ENCODE assay signal across 16 cellular contexts in genomic region chr4:140689628-140690027, GRCh38.
DNase-seq lines count a peak whose midpoint lies in the region; ATAC-seq, FAIRE-seq and TF ChIP-seq lines count a peak whose summit lies in the region.
"Had no signal": no experiment of that assay in that cellular context is flagged by ENCODE, and none has a peak within 500 bp of the region (broad histone marks: within the 10 kb centered on the region; RNA-seq: fewer than 3 reads in every experiment).

No MANE protein-coding gene starts in this region.

- no peak for TF ChIP-seq EP300 in GM12878 (IDR thresholded peaks at IDR 0.05; ENCODE audit: borderline replicate concordance in 1 of 2, control insufficient read depth in 1 of 2, low read depth in 2 of 2, low read length in 2 of 2)

- 61% methylated on average over 2 of the region's 3 CpGs for WGBS in GM12878 (ENCODE audit: insufficient coverage, insufficient replicate concordance, low lambda C conversion rate, missing lambda C conversion rate)

- H3K36me3 Mint-ChIP-seq in naive B cell = peaks cover 5 to 20% of the 10 kb centered on the region in 2 donors

- H3K27ac Mint-ChIP-seq in stimulated activated naive CD8-positive, alpha-beta T cell treated with anti-CD3 and anti-CD28 coated beads, Interleukin-15, amount 100 ng/mL, for 72 hours = no peak overlapping the region
- peak overlapping the region in 4 of 6 donors; percentile 56 to 98 (median 67) for H3K27ac Mint-ChIP-seq in naive B cell
- H3K27ac Mint-ChIP-seq: CD4-positive, alpha-beta T cell had no signal

- H3K4me1 ChIP-seq in GM12878 (ENCODE audit: control insufficient read depth, insufficient read depth, low read length) = no peaks in the 10 kb centered on the region

- SMC1A ChIA-PET in GM12878 (lab: Charles Lee; ENCODE audit: uncharacterized antibody, unreplicated experiment) = no interaction called here

- POLR2A ChIA-PET in GM12878 (lab: Charles Lee) = no interaction called here

- FAIRE-seq in GM12878 (lab: Jason Lieb, UNC) = no peak
- FAIRE-seq: H1 had no signal

- no peak for TF ChIP-seq POLR2A in GM12878 (IDR thresholded peaks at IDR 0.05; ENCODE audit: low read depth, low read length)

- intact Hi-C loops in GM12878 (cut with micrococcal nuclease; ENCODE audit: unreplicated experiment) (no loop called here), cardiac septum (cut with DNase I) (loop anchor here (5.0 kb wide), 1 partner anchor 68 kb away; the partner anchor contains the start of gene TBC1D9)

- no peak overlapping the region for H3K4me3 ChIP-seq in GM12878
- no peak overlapping the region for H3K4me3 ChIP-seq in coronary artery
- H3K4me3 ChIP-seq: SK-N-MC had no signal

- H3K9ac ChIP-seq in GM12878 (ENCODE audit: control insufficient read depth, insufficient read depth, low read length) = no peak overlapping the region

- peaks cover 12% of the 10 kb centered on the region for H3K27me3 Mint-ChIP-seq in stimulated activated naive CD8-positive, alpha-beta T cell treated with anti-CD3 and anti-CD28 coated beads, Interleukin-15, amount 100 ng/mL, for 72 hours
- H3K27me3 Mint-ChIP-seq in naive B cell = no peaks in the 10 kb centered on the region

- no peaks in the 10 kb centered on the region for H3K4me1 Mint-ChIP-seq in stimulated activated naive CD8-positive, alpha-beta T cell treated with anti-CD3 and anti-CD28 coated beads, Interleukin-15, amount 100 ng/mL, for 72 hours
- peaks cover 24 to 43% (median 43%) of the 10 kb centered on the region in 3 donors for H3K4me1 Mint-ChIP-seq in naive B cell

- in situ Hi-C loops in GM12878 (cut with MboI) = no loop called here

- no peak for DNase-seq in stimulated activated naive CD8-positive, alpha-beta T cell treated with anti-CD3 and anti-CD28 coated beads, Interleukin-15, amount 100 ng/mL, for 72 hours
- DNase-seq in stimulated activated naive CD8-positive, alpha-beta T cell treated with anti-CD3 and anti-CD28 coated beads, Interleukin-15, Interleukin-2, amounts not matched to agents 100 U/mL and 50 U/mL, for 24 hours = no peak
- DNase-seq in GM12878 (ENCODE audit: low read depth, low spot score) = no peak
- DNase-seq in naive B cell = no peak
- no peak for DNase-seq in GOT3 (lab: John Stamatoyannopoulos, UW)
- no peak for DNase-seq in coronary artery (ENCODE audit: low spot score)
- no peak for DNase-seq in NCI-H1048 (lab: John Stamatoyannopoulos, UW)
- DNase-seq in cardiac septum (ENCODE audit: low spot score) = no peak
- DNase-seq: CD4-positive, alpha-beta T cell; Karpas-422; NCI-H2081; NCI-H345 had no signal

- no peak overlapping the region for H2AFZ ChIP-seq in GM12878 (ENCODE audit: control insufficient read depth, low read depth, low read length)

- H3K27ac ChIP-seq in GM12878 (ENCODE audit: control insufficient read depth, insufficient read depth) = no peak overlapping the region
- no peak overlapping the region for H3K27ac ChIP-seq in coronary artery
- H3K27ac ChIP-seq: SK-N-MC had no signal

- TF ChIP-seq RAD21 in GM12878 (IDR thresholded peaks at IDR 0.05; ENCODE audit: insufficient read depth, low read depth, low read length) = no peak

- no peaks in the 10 kb centered on the region for H3K9me3 Mint-ChIP-seq in stimulated activated naive CD8-positive, alpha-beta T cell treated with anti-CD3 and anti-CD28 coated beads, Interleukin-15, amount 100 ng/mL, for 72 hours
- H3K9me3 Mint-ChIP-seq in naive B cell = no peaks in the 10 kb centered on the region
- H3K9me3 Mint-ChIP-seq: CD4-positive, alpha-beta T cell had no signal

- no peak overlapping the region for H3K4me3 Mint-ChIP-seq in stimulated activated naive CD8-positive, alpha-beta T cell treated with anti-CD3 and anti-CD28 coated beads, Interleukin-15, amount 100 ng/mL, for 72 hours
- peak overlapping the region in 1 of 8 donors; percentile 16 for H3K4me3 Mint-ChIP-seq in naive B cell
- H3K4me3 Mint-ChIP-seq: CD4-positive, alpha-beta T cell had no signal

- H3K9me3 ChIP-seq in GM12878 (replicated peaks; ENCODE audit: control insufficient read depth, insufficient read depth, low read length) = no peaks in the 10 kb centered on the region

- BruUV-seq in GM12878 (replicated peaks; lab: Mats Ljungman, UMichigan) = no TSS peak

- RAD21 ChIA-PET in GM12878 (lab: Charles Lee; ENCODE audit: unreplicated experiment) = no interaction called here

- H4K20me1 ChIP-seq in GM12878 (ENCODE audit: control insufficient read depth, insufficient read depth) = no peaks in the 10 kb centered on the region

- no peaks in the 10 kb centered on the region; a peak in 1 of 4 replicates for H3K36me3 ChIP-seq in GM12878 (ENCODE audit: control insufficient read depth in 2 of 2, insufficient read depth in 2 of 2, low read length in 1 of 2)

- ATAC-seq in stimulated activated naive CD8-positive, alpha-beta T cell treated with anti-CD3 and anti-CD28 coated beads, Interleukin-15, amount 100 ng/mL, for 72 hours = peak; percentile 23
- ATAC-seq in stimulated activated naive CD8-positive, alpha-beta T cell treated with anti-CD3 and anti-CD28 coated beads, Interleukin-15, Interleukin-2, amounts not matched to agents 100 U/mL and 50 U/mL, for 24 hours = no peak
- ATAC-seq in GM12878 (no peak), naive B cell (ENCODE audit: low read depth in 2 of 2) (no peak)
- ATAC-seq: Panc1, Right ventricle myocardium inferior had no signal

- TF ChIP-seq CTCF in GM12878 (IDR thresholded peaks at IDR 0.05 in 2 of 3, conservative IDR thresholded peaks at IDR 0.05 in 1 of 3; ENCODE audit: control insufficient read depth in 2 of 3, extremely low read depth in 1 of 3, insufficient read depth in 1 of 3, low read depth in 3 of 3, low read length in 3 of 3) (no peak), coronary artery (IDR thresholded peaks at IDR 0.05) (no peak)

- CTCF ChIA-PET in GM12878 (lab: Yijun Ruan, JAX) = no interaction called here

- no peak overlapping the region for H3K4me2 ChIP-seq in GM12878 (ENCODE audit: control insufficient read depth, insufficient read depth)

- H3K27me3 ChIP-seq in GM12878 (replicated peaks in 1 of 2; ENCODE audit: control insufficient read depth in 2 of 2, insufficient read depth in 2 of 2, low read length in 1 of 2) = no peaks in the 10 kb centered on the region

- no peaks in the 10 kb centered on the region for H3K79me2 ChIP-seq in GM12878 (ENCODE audit: control insufficient read depth, insufficient read depth, low read length)

TF ChIP-seq in GM12878, 131 proteins besides CTCF, POLR2A, EP300 and RAD21:
- TF ChIP-seq JUNB (IDR thresholded peaks at IDR 0.05) (no peak), PAX5 (IDR thresholded peaks at IDR 0.05; ENCODE audit: borderline replicate concordance, low read depth, low read length) (peak; percentile 65; the same call in 1 of the 2 replicates)
TF ChIP-seq in GM12878: peak in this region for 1.

Comparison
In these comparisons a context has a peak if more than half of its experiments do, and no peak if none do; other contexts are left out.
1. H3K27ac Mint-ChIP-seq: peak in naive B cell (4 of 6); none in stimulated activated naive CD8-positive, alpha-beta T cell treated with anti-CD3 and anti-CD28 coated beads, Interleukin-15, amount 100 ng/mL, for 72 hours (0 of 2).